In genomic region chr5:76178913-76179312, GRCh38 we compare ENCODE assay signal across 8 cellular contexts.
"Had no signal": no experiment of that assay in that cellular context is flagged by ENCODE, and none has a peak within 500 bp of the region (broad histone marks: within the 10 kb centered on the region; RNA-seq: fewer than 3 reads in every experiment).

No MANE protein-coding gene starts in this region.

- ATAC-seq: HCT116, HepG2 had no signal

- H3K4me3 ChIP-seq: GM23248, HAP-1 had no signal

- H3K4me1 ChIP-seq: HAP-1 had no signal

- H3K9me3 Mint-ChIP-seq: IgD-negative memory B cell had no signal

- H3K9me3 ChIP-seq: HAP-1 had no signal

- H3K36me3 ChIP-seq: HAP-1 had no signal

- H3K4me3 Mint-ChIP-seq: HFFc6, IgD-negative memory B cell had no signal

- DNase-seq: GM23248, GOT3, H7, HFFc6 had no signal

- FAIRE-seq: HepG2 had no signal

- H3K27ac Mint-ChIP-seq: HFFc6, IgD-negative memory B cell had no signal

- H3K36me3 Mint-ChIP-seq: IgD-negative memory B cell had no signal

- H3K9ac ChIP-seq: GM23248 had no signal

- H3K27ac ChIP-seq: GM23248 had no signal

- H2AFZ ChIP-seq: GM23248 had no signal
